8 cellular contexts compared by ENCODE assay signal in the genomic region with DNA sequence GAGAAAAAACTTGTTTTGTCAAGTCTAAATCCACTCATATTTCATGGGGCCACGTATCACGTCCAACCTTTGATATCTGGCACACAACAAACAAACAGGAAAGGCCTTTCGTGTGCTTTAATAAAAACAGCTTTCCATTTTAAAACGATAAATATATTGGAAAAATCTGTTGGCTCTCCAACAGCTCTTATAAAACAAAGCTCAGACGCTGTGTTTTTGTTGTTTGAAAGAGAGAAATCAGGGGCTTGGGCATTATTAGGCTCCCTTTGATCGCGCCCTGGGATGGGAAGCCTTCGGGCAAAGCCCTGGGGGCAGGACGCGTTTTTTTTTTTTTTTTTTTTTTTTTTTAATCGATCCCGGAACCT. TPM values are rescaled to one million over a fixed set of nuclear protein-coding genes. Genes with fewer than 3 reads are reported as not detected.
A peak's percentile ranks its signal among the peaks of the same experiment; 100 is the strongest.
DNase-seq lines count a peak whose midpoint lies in the region; ATAC-seq, FAIRE-seq and TF ChIP-seq lines count a peak whose summit lies in the region.

No MANE protein-coding gene starts in this region.

- ATAC-seq in T-cell (replicated peaks in 1 of 4), result no peak
- peak in 1 of 2 donors; percentile 17 for ATAC-seq in gastrocnemius medialis
- ATAC-seq in HG03432 (IDR thresholded peaks at IDR 0.05; ENCODE audit: unreplicated experiment), result no peak

- H3K36me3 ChIP-seq in HAP-1 (replicated peaks), result no peaks in the 10 kb centered on the region
- no peaks in the 10 kb centered on the region for H3K36me3 ChIP-seq in gastrocnemius medialis

- CTCF ChIA-PET in T-cell (lab: Charles Lee), result interaction anchor here (0.7 to 1.4 kb wide), 3 partner anchors 57 to 133 kb away, joined by 3 to 5 read pairs (median 3); no protein-coding TSS in a partner anchor

- peak overlapping the region; percentile 48 to 70 (median 60) for H3K27ac ChIP-seq in gastrocnemius medialis

- H3K9me3 Mint-ChIP-seq in T-cell, result peaks cover 8 to 15% (median 10%) of the 10 kb centered on the region in 3 donors

- TF ChIP-seq POLR2A in gastrocnemius medialis (IDR thresholded peaks at IDR 0.05), result no peak

- H3K4me3 ChIP-seq in HAP-1 (peak overlapping the region; percentile 20), fibroblast of villous mesenchyme (ENCODE audit: low read depth, low read length) (peak overlapping the region; percentile 52), gastrocnemius medialis (peak overlapping the region; percentile 19 to 73 (median 42))

- POLR2A ChIA-PET in T-cell (lab: Charles Lee), result interaction anchor here in 1 of 2 donors (0.6 kb wide), 2 partner anchors 258 to 359 kb away, joined by 3 to 4 read pairs; no protein-coding TSS in a partner anchor

- peaks cover 18% of the 10 kb centered on the region for H3K4me1 ChIP-seq in HAP-1
- peaks cover 0 to 15% of the 10 kb centered on the region in 2 donors for H3K4me1 ChIP-seq in gastrocnemius medialis

- H3K36me3 Mint-ChIP-seq in T-cell, result no peaks in the 10 kb centered on the region

- DNase-seq in HAP-1 (ENCODE audit: low spot score in 2 of 2) (peak in 1 of 2 experiments; percentile 15), T-cell (no peak), fibroblast of villous mesenchyme (ENCODE audit: low read depth) (peak; percentile 57), gastrocnemius medialis (no peak), D721Med (ENCODE audit: insufficient read length, low spot score) (no peak), AG08396 (ENCODE audit: low spot score) (no peak), AG08395 (ENCODE audit: low spot score) (no peak)

- no peaks in the 10 kb centered on the region for H3K27me3 ChIP-seq in HAP-1 (ENCODE audit: low read depth)
- H3K27me3 ChIP-seq in gastrocnemius medialis, result no peaks in the 10 kb centered on the region

- FAIRE-seq in D721Med (lab: Jason Lieb, UNC), result no peak

- peaks cover 0 to 31% of the 10 kb centered on the region in 2 donors for H3K27me3 Mint-ChIP-seq in T-cell

- TF ChIP-seq CTCF in fibroblast of villous mesenchyme (IDR thresholded peaks at IDR 0.05; ENCODE audit: insufficient read depth, low read depth, low read length) (no peak), gastrocnemius medialis (IDR thresholded peaks at IDR 0.05 in 4 of 5, conservative IDR thresholded peaks at IDR 0.05 in 1 of 5) (no peak), D721Med (IDR thresholded peaks at IDR 0.05; ENCODE audit: insufficient read depth, missing control alignments) (no peak)

- H3K4me1 Mint-ChIP-seq in T-cell, result peaks cover 12 to 22% (median 22%) of the 10 kb centered on the region in 3 donors

- H3K4me3 Mint-ChIP-seq in T-cell, result peak overlapping the region; percentile 69 to 95 (median 79)

- H3K9me3 ChIP-seq in HAP-1, result peaks cover 3% of the 10 kb centered on the region; the same call in 1 of the 2 replicates
- H3K9me3 ChIP-seq in gastrocnemius medialis, result peaks cover 0 to 5% (median 0%) of the 10 kb centered on the region in 3 donors

- intact Hi-C loops in gastrocnemius medialis (cut with DNase I; ENCODE audit: low total_unique reads), result no loop called here

- in situ Hi-C loops in HAP-1 (cut with MboI; ENCODE audit: low sequenced_read_pairs) (loop anchor here (25.0 kb wide), 1 partner anchor 92 kb away; no protein-coding TSS in a partner anchor), gastrocnemius medialis (cut with MboI; ENCODE audit: low sequenced_read_pairs in 4 of 4) (no loop called here)

- H3K27ac Mint-ChIP-seq in T-cell, result peak overlapping the region; percentile 18 to 74

RNA-seq across cellular contexts. Expression of a gene that starts 0.4 kb away (rescaled TPM):
- 10 to 100 TPM in 1 of 5 donors, 1 to 10 TPM in 3, under 1 TPM in 1; 0.96 to 11.0 (median 4.9) TPM for total RNA-seq in T-cell
- 31.6 and 37.1 TPM in 2 replicates for total RNA-seq in fibroblast of villous mesenchyme
- 1 to 10 TPM; 1.0 to 2.7 (median 1.5) TPM for total RNA-seq in gastrocnemius medialis
